Comparison of ENCODE assay signal across 19 cellular contexts in genomic region chr3:24253336-24253735, GRCh38.
"Had no signal": no experiment of that assay in that cellular context is flagged by ENCODE, and none has a peak within 500 bp of the region (broad histone marks: within the 10 kb centered on the region; RNA-seq: fewer than 3 reads in every experiment).

No MANE protein-coding gene starts in this region.

- H3K4me3 ChIP-seq: adrenal gland, breast epithelium, SK-N-MC had no signal

- H3K27ac ChIP-seq: adrenal gland, breast epithelium, SK-N-MC, VCaP had no signal

- H3K27me3 ChIP-seq: adrenal gland, breast epithelium had no signal

- H3K36me3 ChIP-seq: adrenal gland, breast epithelium had no signal

- DNase-seq: activated CD4-positive, CD25-positive, alpha-beta regulatory T cell; activated CD8-positive, alpha-beta memory T cell treated with anti-CD3 and anti-CD28 coated beads, Interleukin-2, amount 50 U/mL, for 4 hours; activated CD8-positive, alpha-beta T cell treated with anti-CD3 and anti-CD28 coated beads for 36 hours; activated naive CD4-positive, alpha-beta T cell treated with anti-CD3 and anti-CD28 coated beads, Interleukin-2, amount 50 U/mL, for 16 hours; activated naive CD8-positive, alpha-beta T cell treated with anti-CD3 and anti-CD28 coated beads, Interleukin-2, amount 10 ng/mL, durations not matched to agents 7 days and 5 days; adrenal gland; anterior cingulate cortex; caudate nucleus; Kasumi-1; KBM-7; NCI-H146; NCI-H1930; NCI-H2171; NCI-H226; SHP77 treated with DMSO at 0.1 percent for 48 hours; T-helper 1 cell had no signal

- H3K4me1 ChIP-seq: adrenal gland, breast epithelium had no signal

- ATAC-seq: activated CD8-positive, alpha-beta T cell treated with anti-CD3 and anti-CD28 coated beads for 36 hours had no signal

- H3K9me3 ChIP-seq: breast epithelium had no signal
